ENCODE assay signal across 8 cellular contexts in genomic region chr12:95473947-95474817, GRCh38.
DNase-seq lines count a peak whose midpoint lies in the region; ATAC-seq and TF ChIP-seq lines count a peak whose summit lies in the region.

Gene METAP2 (plus strand): TSS chr12:95474152. CDS start chr12:95474180, 28 bp downstream.

- ATAC-seq in GM19035 (IDR thresholded peaks at IDR 0.05; ENCODE audit: unreplicated experiment) (peak; percentile 95), HG03354 (IDR thresholded peaks at IDR 0.05; ENCODE audit: poor library complexity, severe bottlenecking, unreplicated experiment) (peak; percentile 98)
- ATAC-seq in activated CD4-positive, CD25-positive, alpha-beta regulatory T cell treated with anti-CD3 and anti-CD28 coated beads, Interleukin-2, amount 50 U/mL, for 24 hours = peak; percentile 99

- TF ChIP-seq CTCF in AG09319 (IDR thresholded peaks at IDR 0.05; ENCODE audit: low read depth, low read length) = no peak

- DNase-seq in AG09319 (ENCODE audit: extremely low read depth, low read depth) = peak; percentile 92
- peak; percentile 89 for DNase-seq in NCI-H446 treated with DMSO at 0.1 percent for 48 hours (lab: John Stamatoyannopoulos, UW)
- DNase-seq in cerebellar cortex (ENCODE audit: low spot score) = peak; percentile 97
- DNase-seq in islet precursor cell = peak; percentile 100
- peak; percentile 92 to 95 (median 94) for DNase-seq in stimulated activated CD4-positive, alpha-beta T cell treated with anti-CD3 and anti-CD28 coated beads, Interleukin-12 subunit alpha, Interleukin-12 subunit beta, amount 100 ng/mL, for 48 hours (ENCODE audit: low read depth in 2 of 3, low spot score in 1 of 3)

Comparison
In these comparisons a context has a peak if more than half of its experiments do, and no peak if none do; other contexts are left out.
1. Peak in every context shown above with its lines: DNase-seq and ATAC-seq.